In genomic region chr5:150448353-150448752, GRCh38 we compare ENCODE assay signal across 11 cellular contexts. TPM values are rescaled to one million over a fixed set of nuclear protein-coding genes. Genes with fewer than 3 reads are reported as not detected.
A peak's percentile ranks its signal among the peaks of the same experiment; 100 is the strongest.
DNase-seq lines count a peak whose midpoint lies in the region; ATAC-seq, FAIRE-seq and TF ChIP-seq lines count a peak whose summit lies in the region.
"Had no signal": no experiment of that assay in that cellular context is flagged by ENCODE, and none has a peak within 500 bp of the region (broad histone marks: within the 10 kb centered on the region; RNA-seq: fewer than 3 reads in every experiment).

No MANE protein-coding gene starts in this region.

- H3K4me1 Mint-ChIP-seq in activated T-cell treated with anti-CD3 and anti-CD28 coated beads, Interleukin-2, amount 50 U/mL, for 4 hours (ENCODE audit: low read depth): peaks cover 32% of the 10 kb centered on the region
- H3K4me1 Mint-ChIP-seq in activated naive CD8-positive, alpha-beta T cell treated with anti-CD3 and anti-CD28 coated beads, Interleukin-2, amount 50 U/mL, for 24 hours: peaks cover 46% of the 10 kb centered on the region

- no peaks in the 10 kb centered on the region for H3K9me3 Mint-ChIP-seq in activated T-cell treated with anti-CD3 and anti-CD28 coated beads, Interleukin-2, amount 50 U/mL, for 4 hours
- no peaks in the 10 kb centered on the region for H3K9me3 Mint-ChIP-seq in activated naive CD8-positive, alpha-beta T cell treated with anti-CD3 and anti-CD28 coated beads, Interleukin-2, amount 50 U/mL, for 24 hours

- no peak for TF ChIP-seq RAD21 in HepG2 (CRISPR knock-in tag; IDR thresholded peaks at IDR 0.05)

- H3K27ac ChIP-seq in HepG2 (ENCODE audit: extremely low read length, insufficient read depth, low read length) (peak overlapping the region; percentile 95), tibial artery (peak overlapping the region; percentile 89 to 94)

- 16% methylated on average over 4 of the region's 4 CpGs for WGBS in HepG2 (ENCODE audit: low lambda C conversion rate)

- intact Hi-C loops in HepG2 (cut with micrococcal nuclease; ENCODE audit: unreplicated experiment): no loop called here
- intact Hi-C loops in tibial artery (cut with DNase I; ENCODE audit: low total_unique reads): no loop called here

- no peaks in the 10 kb centered on the region for H3K9me3 ChIP-seq in HepG2 (ENCODE audit: low read length)
- no peaks in the 10 kb centered on the region for H3K9me3 ChIP-seq in tibial artery

- TF ChIP-seq CTCF in HepG2 (CRISPR knock-in tag; IDR thresholded peaks at IDR 0.05): no peak
- TF ChIP-seq CTCF in tibial artery (IDR thresholded peaks at IDR 0.05): no peak

- peak overlapping the region; percentile 98 for H3K4me3 Mint-ChIP-seq in activated T-cell treated with anti-CD3 and anti-CD28 coated beads, Interleukin-2, amount 50 U/mL, for 4 hours
- H3K4me3 Mint-ChIP-seq in activated naive CD8-positive, alpha-beta T cell treated with anti-CD3 and anti-CD28 coated beads, Interleukin-2, amount 50 U/mL, for 24 hours: peak overlapping the region; percentile 100

- peak overlapping the region; percentile 99 for H3K9ac ChIP-seq in HepG2 (ENCODE audit: insufficient read depth, low read depth, low read length)

- peaks cover 54% of the 10 kb centered on the region for H3K36me3 Mint-ChIP-seq in activated T-cell treated with anti-CD3 and anti-CD28 coated beads, Interleukin-2, amount 50 U/mL, for 4 hours (ENCODE audit: insufficient read depth)
- peaks cover 64% of the 10 kb centered on the region for H3K36me3 Mint-ChIP-seq in activated naive CD8-positive, alpha-beta T cell treated with anti-CD3 and anti-CD28 coated beads, Interleukin-2, amount 50 U/mL, for 24 hours (ENCODE audit: low read depth)

- peaks cover 54% of the 10 kb centered on the region for H4K20me1 ChIP-seq in HepG2 (ENCODE audit: insufficient read depth, low read length)

- no peak for FAIRE-seq in HepG2 (lab: Jason Lieb, UNC)

- peaks cover 2% of the 10 kb centered on the region for H3K27me3 Mint-ChIP-seq in activated T-cell treated with anti-CD3 and anti-CD28 coated beads, Interleukin-2, amount 50 U/mL, for 4 hours (ENCODE audit: low read depth)
- no peaks in the 10 kb centered on the region for H3K27me3 Mint-ChIP-seq in activated naive CD8-positive, alpha-beta T cell treated with anti-CD3 and anti-CD28 coated beads, Interleukin-2, amount 50 U/mL, for 24 hours

- CTCF ChIA-PET in HepG2 (lab: Yijun Ruan, JAX; ENCODE audit: low intra/inter-chr PET ratio, low total read pairs): no interaction called here

- H3K4me1 ChIP-seq in HepG2 (ENCODE audit: insufficient read depth, low read length): peaks cover 33% of the 10 kb centered on the region
- peaks cover 0 to 25% (median 14%) of the 10 kb centered on the region in 4 donors for H3K4me1 ChIP-seq in tibial artery

- peak overlapping the region; percentile 99 for H3K27ac Mint-ChIP-seq in activated naive CD8-positive, alpha-beta T cell treated with anti-CD3 and anti-CD28 coated beads, Interleukin-2, amount 50 U/mL, for 24 hours

- peaks cover 19 to 44% of the 10 kb centered on the region in 2 experiments for H3K36me3 ChIP-seq in HepG2 (replicated peaks in 1 of 2; ENCODE audit: control insufficient read depth in 1 of 2, insufficient read depth in 2 of 2, low read length in 2 of 2)
- H3K36me3 ChIP-seq in tibial artery: peaks cover 44 to 45% (median 45%) of the 10 kb centered on the region in 3 donors

- H3K4me2 ChIP-seq in HepG2 (ENCODE audit: low read depth, low read length): peak overlapping the region; percentile 89

- no TSS peak for BruUV-seq in HepG2 (replicated peaks; lab: Mats Ljungman, UMichigan)

- DNase-seq in activated T-cell treated with anti-CD3 and anti-CD28 coated beads, Interleukin-2, amount 50 U/mL, for 4 hours: no peak
- DNase-seq in activated T-cell treated with anti-CD3 and anti-CD28 coated beads for 4 hours (no peak), HepG2 (ENCODE audit: low spot score) (no peak), tibial artery (no peak), NCI-H345 (lab: John Stamatoyannopoulos, UW) (no peak), retina (no peak), HuH-7 (ENCODE audit: low spot score) (no peak)
- DNase-seq in activated naive CD8-positive, alpha-beta T cell treated with anti-CD3 and anti-CD28 coated beads, Interleukin-2, amount 50 U/mL, for 24 hours: no peak
- DNase-seq: DMS79, midbrain, NCI-H187 had no signal

- in situ Hi-C loops in HepG2 (cut with HindIII; ENCODE audit: extremely low pct_ligation_motif_present, low pct_unique_long_range_greater_than_20kb): loop anchor here (10.0 kb wide), 1 partner anchor 154 kb away; no protein-coding TSS in a partner anchor

- H3K79me2 ChIP-seq in HepG2 (ENCODE audit: insufficient read depth, low read length): peaks cover 35% of the 10 kb centered on the region

- no peak for TF ChIP-seq POLR2A in HepG2 (IDR thresholded peaks at IDR 0.05; ENCODE audit: insufficient read depth in 1 of 2, low read depth in 2 of 2, low read length in 2 of 2)

- TF ChIP-seq EP300 in HepG2 (IDR thresholded peaks at IDR 0.05; ENCODE audit: low read depth in 2 of 2, low read length in 2 of 2): no peak
- no peak for TF ChIP-seq EP300 in HepG2 (CRISPR knock-in tag; IDR thresholded peaks at IDR 0.05; ENCODE audit: borderline replicate concordance)

- no peak for ATAC-seq in activated T-cell treated with anti-CD3 and anti-CD28 coated beads, Interleukin-2, amount 50 U/mL, for 4 hours
- ATAC-seq in activated naive CD8-positive, alpha-beta T cell treated with anti-CD3 and anti-CD28 coated beads, Interleukin-2, amount 50 U/mL, for 24 hours: no peak
- ATAC-seq in HepG2: no peak

- H3K27me3 ChIP-seq in HepG2 (ENCODE audit: control insufficient read depth in 1 of 2, insufficient read depth in 2 of 2, low read length in 2 of 2) (no peaks in the 10 kb centered on the region; a peak in 1 of 5 replicates), tibial artery (no peaks in the 10 kb centered on the region)

- peak overlapping the region; percentile 86 to 93 (median 90) for H3K4me3 ChIP-seq in HepG2 (replicated peaks in 1 of 3; ENCODE audit: insufficient read depth in 1 of 3, low read depth in 2 of 3, low read length in 3 of 3)
- H3K4me3 ChIP-seq in tibial artery: peak overlapping the region; percentile 68 to 69

- H2AFZ ChIP-seq in HepG2 (ENCODE audit: low read length): no peak overlapping the region

- POLR2A ChIA-PET in HepG2 (lab: Yijun Ruan, JAX): no interaction called here

RNA-seq across cellular contexts. Expression of gene RPS14, which starts 1.2 kb away (rescaled TPM):
- 1,000 to 10,000 TPM; 2,955 to 3,473 (median 3,075) TPM for total RNA-seq in activated T-cell treated with anti-CD3 and anti-CD28 coated beads, Interleukin-2, amount 50 U/mL, for 4 hours
- 2,116 and 2,466 TPM in 2 replicates for total RNA-seq in HepG2 (2016; rRNA removed; fragmentation: Illumina TruSeq; extraction: Trizol)
- total RNA-seq in HepG2 (2016; cell fraction: cytosol; rRNA removed; fragmentation: Illumina TruSeq; extraction: Trizol; ENCODE audit: low read depth): 3,305 and 3,520 TPM in 2 replicates
- 2,149 and 2,588 TPM in 2 replicates for total RNA-seq in HepG2 (2016; cell fraction: insoluble cytoplasmic fraction; rRNA removed; fragmentation: Illumina TruSeq; extraction: Trizol)
- total RNA-seq in HepG2 (2016; cell fraction: membrane; rRNA removed; fragmentation: Illumina TruSeq; extraction: Trizol): 4,929 and 5,069 TPM in 2 replicates
- 644 and 721 TPM in 2 replicates for total RNA-seq in HepG2 (2016; cell fraction: nucleus; rRNA removed; fragmentation: Illumina TruSeq; extraction: Trizol)
- polyA plus RNA-seq in HepG2 (2011; rRNA removed): 3,058 and 3,295 TPM in 2 replicates
- polyA plus RNA-seq in HepG2 (2011; cell fraction: cytosol; rRNA removed): 6,315 and 8,239 TPM in 2 replicates
- polyA plus RNA-seq in HepG2 (2011; cell fraction: nucleus; rRNA removed): 1,184 and 1,580 TPM in 2 replicates
- polyA plus RNA-seq in HepG2 (2012): 3,506 and 4,895 TPM in 2 replicates
- polyA plus RNA-seq in HepG2 (2016; cell fraction: cytosol; fragmentation: Illumina TruSeq; extraction: Trizol; ENCODE audit: low read depth): 3,347 and 3,785 TPM in 2 replicates
- 2,246 and 2,277 TPM in 2 replicates for polyA plus RNA-seq in HepG2 (2016; cell fraction: insoluble cytoplasmic fraction; fragmentation: Illumina TruSeq; extraction: Trizol; ENCODE audit: low read depth)
- polyA plus RNA-seq in HepG2 (2016; cell fraction: membrane; fragmentation: Illumina TruSeq; extraction: Trizol; ENCODE audit: low read depth): 4,452 and 4,569 TPM in 2 replicates
- 1,056 and 1,136 TPM in 2 replicates for polyA plus RNA-seq in HepG2 (2016; cell fraction: nucleus; fragmentation: Illumina TruSeq; extraction: Trizol; ENCODE audit: insufficient read depth, low read depth)
- 795 and 1,496 TPM in 2 replicates for polyA minus RNA-seq in HepG2 (2011; rRNA and poly(A)+ RNA removed; ENCODE audit: low replicate concordance)
- 375 and 432 TPM in 2 replicates for polyA minus RNA-seq in HepG2 (2011; cell fraction: cytosol; rRNA and poly(A)+ RNA removed)
- 180 and 283 TPM in 2 replicates for polyA minus RNA-seq in HepG2 (2011; cell fraction: nucleus; rRNA and poly(A)+ RNA removed)

RNA-seq across cellular contexts. Expression of gene CD74, which starts 35.6 kb away (rescaled TPM):
- 100 to 1,000 TPM; 230 to 299 (median 241) TPM for total RNA-seq in activated T-cell treated with anti-CD3 and anti-CD28 coated beads, Interleukin-2, amount 50 U/mL, for 4 hours
- 30.1 and 84.4 TPM in 2 replicates for total RNA-seq in HepG2 (2016; rRNA removed; fragmentation: Illumina TruSeq; extraction: Trizol)
- 19.1 and 22.1 TPM in 2 replicates for total RNA-seq in HepG2 (2016; cell fraction: cytosol; rRNA removed; fragmentation: Illumina TruSeq; extraction: Trizol; ENCODE audit: low read depth)
- 30.1 and 86.9 TPM in 2 replicates for total RNA-seq in HepG2 (2016; cell fraction: insoluble cytoplasmic fraction; rRNA removed; fragmentation: Illumina TruSeq; extraction: Trizol)
- 23.8 and 31.1 TPM in 2 replicates for total RNA-seq in HepG2 (2016; cell fraction: membrane; rRNA removed; fragmentation: Illumina TruSeq; extraction: Trizol)
- 88.0 and 96.2 TPM in 2 replicates for total RNA-seq in HepG2 (2016; cell fraction: nucleus; rRNA removed; fragmentation: Illumina TruSeq; extraction: Trizol)
- polyA plus RNA-seq in HepG2 (2011; rRNA removed): 34.1 and 56.4 TPM in 2 replicates
- polyA plus RNA-seq in HepG2 (2011; cell fraction: cytosol; rRNA removed): 24.7 and 30.8 TPM in 2 replicates
- 26.5 and 30.9 TPM in 2 replicates for polyA plus RNA-seq in HepG2 (2011; cell fraction: nucleus; rRNA removed)
- polyA plus RNA-seq in HepG2 (2012): 73.1 and 87.1 TPM in 2 replicates
- 44.1 and 51.7 TPM in 2 replicates for polyA plus RNA-seq in HepG2 (2016; cell fraction: cytosol; fragmentation: Illumina TruSeq; extraction: Trizol; ENCODE audit: low read depth)
- 52.1 and 69.3 TPM in 2 replicates for polyA plus RNA-seq in HepG2 (2016; cell fraction: insoluble cytoplasmic fraction; fragmentation: Illumina TruSeq; extraction: Trizol; ENCODE audit: low read depth)
- polyA plus RNA-seq in HepG2 (2016; cell fraction: membrane; fragmentation: Illumina TruSeq; extraction: Trizol; ENCODE audit: low read depth): 51.1 and 54.1 TPM in 2 replicates
- polyA plus RNA-seq in HepG2 (2016; cell fraction: nucleus; fragmentation: Illumina TruSeq; extraction: Trizol; ENCODE audit: insufficient read depth, low read depth): 232 and 243 TPM in 2 replicates
- 2.5 and 52.0 TPM in 2 replicates for polyA minus RNA-seq in HepG2 (2011; rRNA and poly(A)+ RNA removed; ENCODE audit: low replicate concordance)
- 21.3 and 26.3 TPM in 2 replicates for polyA minus RNA-seq in HepG2 (2011; cell fraction: cytosol; rRNA and poly(A)+ RNA removed)
- polyA minus RNA-seq in HepG2 (2011; cell fraction: nucleus; rRNA and poly(A)+ RNA removed): 11.5 and 16.5 TPM in 2 replicates

RNA-seq across cellular contexts. Expression of gene NDST1, which starts 59.6 kb away (rescaled TPM):
- 1 to 10 TPM; 5.0 to 8.0 (median 5.6) TPM for total RNA-seq in activated T-cell treated with anti-CD3 and anti-CD28 coated beads, Interleukin-2, amount 50 U/mL, for 4 hours
- 22.1 and 26.2 TPM in 2 replicates for total RNA-seq in HepG2 (2016; rRNA removed; fragmentation: Illumina TruSeq; extraction: Trizol)
- 6.5 and 8.8 TPM in 2 replicates for total RNA-seq in HepG2 (2016; cell fraction: cytosol; rRNA removed; fragmentation: Illumina TruSeq; extraction: Trizol; ENCODE audit: low read depth)
- 19.6 and 25.2 TPM in 2 replicates for total RNA-seq in HepG2 (2016; cell fraction: insoluble cytoplasmic fraction; rRNA removed; fragmentation: Illumina TruSeq; extraction: Trizol)
- total RNA-seq in HepG2 (2016; cell fraction: membrane; rRNA removed; fragmentation: Illumina TruSeq; extraction: Trizol): 16.4 and 18.4 TPM in 2 replicates
- 25.2 and 29.3 TPM in 2 replicates for total RNA-seq in HepG2 (2016; cell fraction: nucleus; rRNA removed; fragmentation: Illumina TruSeq; extraction: Trizol)
- 23.8 and 35.0 TPM in 2 replicates for polyA plus RNA-seq in HepG2 (2011; rRNA removed)
- 18.9 and 20.3 TPM in 2 replicates for polyA plus RNA-seq in HepG2 (2011; cell fraction: cytosol; rRNA removed)
- 67.6 and 71.1 TPM in 2 replicates for polyA plus RNA-seq in HepG2 (2011; cell fraction: nucleus; rRNA removed)
- 36.0 and 40.8 TPM in 2 replicates for polyA plus RNA-seq in HepG2 (2012)
- 2.7 and 3.1 TPM in 2 replicates for polyA plus RNA-seq in HepG2 (2016; cell fraction: cytosol; fragmentation: Illumina TruSeq; extraction: Trizol; ENCODE audit: low read depth)
- polyA plus RNA-seq in HepG2 (2016; cell fraction: insoluble cytoplasmic fraction; fragmentation: Illumina TruSeq; extraction: Trizol; ENCODE audit: low read depth): 15.4 and 18.3 TPM in 2 replicates
- polyA plus RNA-seq in HepG2 (2016; cell fraction: membrane; fragmentation: Illumina TruSeq; extraction: Trizol; ENCODE audit: low read depth): 7.8 TPM in 2 replicates
- polyA plus RNA-seq in HepG2 (2016; cell fraction: nucleus; fragmentation: Illumina TruSeq; extraction: Trizol; ENCODE audit: insufficient read depth, low read depth): 29.1 and 30.9 TPM in 2 replicates
- 12.5 and 73.9 TPM in 2 replicates for polyA minus RNA-seq in HepG2 (2011; rRNA and poly(A)+ RNA removed; ENCODE audit: low replicate concordance)
- polyA minus RNA-seq in HepG2 (2011; cell fraction: cytosol; rRNA and poly(A)+ RNA removed): 20.8 and 29.5 TPM in 2 replicates
- polyA minus RNA-seq in HepG2 (2011; cell fraction: nucleus; rRNA and poly(A)+ RNA removed): 55.1 and 55.2 TPM in 2 replicates
